9 cellular contexts compared by ENCODE assay signal in genomic region chr15:66253296-66253642, GRCh38. TPM values are rescaled to one million over a fixed set of nuclear protein-coding genes. Genes with fewer than 3 reads are reported as not detected.
A peak's percentile ranks its signal among the peaks of the same experiment; 100 is the strongest.
DNase-seq lines count a peak whose midpoint lies in the region; ATAC-seq and TF ChIP-seq lines count a peak whose summit lies in the region.
"Had no signal": no experiment of that assay in that cellular context is flagged by ENCODE, and none has a peak within 500 bp of the region (broad histone marks: within the 10 kb centered on the region; RNA-seq: fewer than 3 reads in every experiment).

No MANE protein-coding gene starts in this region.

- ATAC-seq in heart right ventricle (no peak), left cardiac atrium (no peak), aorta (ENCODE audit: low FRiP score) (no peak), GM21360 (IDR thresholded peaks at IDR 0.05; ENCODE audit: unreplicated experiment) (no peak)

- WGBS in heart right ventricle, 2 donors, result 0% methylated on average over 26 to 39 of the region's 39 CpGs
- 0 to 1% methylated on average over 31 to 35 of the region's 39 CpGs for WGBS in mesodermal cell (ENCODE audit: insufficient coverage in 2 of 2), 2 experiments
- WGBS in aorta, 2 donors, result 0 to 1% methylated on average over 14 to 39 of the region's 39 CpGs

- TF ChIP-seq CTCF in heart right ventricle (IDR thresholded peaks at IDR 0.05) (no peak), choroid plexus epithelial cell (conservative IDR thresholded peaks at IDR 0.05; ENCODE audit: low read depth, low read length) (no peak)

- DNase-seq in heart right ventricle (no peak), left cardiac atrium (no peak), choroid plexus epithelial cell (ENCODE audit: low read depth) (no peak), aorta (peak in 1 of 2 donors; percentile 73), NCI-H2029 treated with DMSO at 0.1 percent for 48 hours (lab: John Stamatoyannopoulos, UW) (no peak)
- DNase-seq in activated CD4-positive, alpha-beta T cell treated with anti-CD3 and anti-CD28 coated beads for 48 hours, result no peak

- H3K27me3 ChIP-seq in heart right ventricle, result peaks cover 0 to 95% (median 82%) of the 10 kb centered on the region in 7 donors
- H3K27me3 ChIP-seq in aorta (ENCODE audit: control insufficient read depth in 1 of 2, insufficient read depth in 2 of 2, low read length in 1 of 2), result peaks cover 0 to 5% of the 10 kb centered on the region in 2 donors

- intact Hi-C loops in heart right ventricle (cut with DNase I), result no loop called here
- intact Hi-C loops in left cardiac atrium (cut with DNase I), result no loop called here
- intact Hi-C loops in aorta (cut with DNase I), result no loop called here

- peaks cover 15 to 31% (median 28%) of the 10 kb centered on the region in 9 donors for H3K4me1 ChIP-seq in heart right ventricle
- peaks cover 8% of the 10 kb centered on the region for H3K4me1 ChIP-seq in mesodermal cell (ENCODE audit: control insufficient read depth, insufficient read depth, low read length, poor library complexity, severe bottlenecking)
- H3K4me1 ChIP-seq in aorta (ENCODE audit: control insufficient read depth in 1 of 2, insufficient read depth in 2 of 2, low read length in 2 of 2), result no peaks in the 10 kb centered on the region

- peak overlapping the region; percentile 26 to 64 (median 56) for H3K4me3 ChIP-seq in heart right ventricle
- peak overlapping the region; percentile 38 for H3K4me3 ChIP-seq in choroid plexus epithelial cell (ENCODE audit: low read depth, low read length)
- H3K4me3 ChIP-seq in mesodermal cell (ENCODE audit: extremely low read depth, insufficient read depth, low read length, poor library complexity, severe bottlenecking), result peak overlapping the region; percentile 43
- peak overlapping the region; percentile 52 to 71 for H3K4me3 ChIP-seq in aorta (ENCODE audit: low read length in 2 of 2)

- H3K36me3 ChIP-seq in heart right ventricle (no peaks in the 10 kb centered on the region), mesodermal cell (ENCODE audit: control insufficient read depth, insufficient read depth, low read length) (no peaks in the 10 kb centered on the region), aorta (ENCODE audit: control insufficient read depth in 1 of 2, insufficient read depth in 2 of 2, low read length in 1 of 2) (no peaks in the 10 kb centered on the region)

- no peaks in the 10 kb centered on the region for H3K9me3 ChIP-seq in heart right ventricle
- H3K9me3 ChIP-seq in mesodermal cell (ENCODE audit: control insufficient read depth, low read length), result no peaks in the 10 kb centered on the region
- no peaks in the 10 kb centered on the region for H3K9me3 ChIP-seq in aorta (ENCODE audit: control insufficient read depth, low read length)

- no peak overlapping the region for H3K27ac ChIP-seq in heart right ventricle
- H3K27ac ChIP-seq in mesodermal cell (ENCODE audit: low read depth, low read length, severe bottlenecking), result no peak overlapping the region
- no peak overlapping the region for H3K27ac ChIP-seq in aorta (ENCODE audit: low read depth in 1 of 2, low read length in 2 of 2)

RNA-seq across cellular contexts. Expression of gene MEGF11, which starts 0.3 kb away (rescaled TPM):
- not detected for total RNA-seq in heart right ventricle
- under 1 TPM in 1 of 2 donors, not detected in 1; 0.03 TPM for polyA plus RNA-seq in heart right ventricle
- not detected for total RNA-seq in left cardiac atrium
- 0.81 TPM for polyA plus RNA-seq in mesodermal cell (2013, experiment 1 of 2)
- polyA plus RNA-seq in mesodermal cell (2013, experiment 2 of 2), result 0.81 TPM
- total RNA-seq in aorta, result not detected
- polyA plus RNA-seq in aorta, result not detected
- total RNA-seq: CD4-positive, alpha-beta memory T cell had no signal

RNA-seq across cellular contexts. Expression of gene DIS3L, which starts 40.1 kb away (rescaled TPM):
- total RNA-seq in heart right ventricle (10 to 100 TPM; 30.3 to 49.6 (median 39.5) TPM), left cardiac atrium (10 to 100 TPM; 31.2 to 36.7 TPM), aorta (10 to 100 TPM; 18.3 to 36.2 TPM)
- polyA plus RNA-seq in heart right ventricle (10 to 100 TPM; 10.6 to 13.6 TPM), aorta (10 to 100 TPM; 10.6 to 18.0 TPM)
- polyA plus RNA-seq in mesodermal cell (2013, experiment 1 of 2), result 13.1 TPM
- 15.4 TPM for polyA plus RNA-seq in mesodermal cell (2013, experiment 2 of 2)
